ENCODE assay signal across 14 cellular contexts in the genomic region with DNA sequence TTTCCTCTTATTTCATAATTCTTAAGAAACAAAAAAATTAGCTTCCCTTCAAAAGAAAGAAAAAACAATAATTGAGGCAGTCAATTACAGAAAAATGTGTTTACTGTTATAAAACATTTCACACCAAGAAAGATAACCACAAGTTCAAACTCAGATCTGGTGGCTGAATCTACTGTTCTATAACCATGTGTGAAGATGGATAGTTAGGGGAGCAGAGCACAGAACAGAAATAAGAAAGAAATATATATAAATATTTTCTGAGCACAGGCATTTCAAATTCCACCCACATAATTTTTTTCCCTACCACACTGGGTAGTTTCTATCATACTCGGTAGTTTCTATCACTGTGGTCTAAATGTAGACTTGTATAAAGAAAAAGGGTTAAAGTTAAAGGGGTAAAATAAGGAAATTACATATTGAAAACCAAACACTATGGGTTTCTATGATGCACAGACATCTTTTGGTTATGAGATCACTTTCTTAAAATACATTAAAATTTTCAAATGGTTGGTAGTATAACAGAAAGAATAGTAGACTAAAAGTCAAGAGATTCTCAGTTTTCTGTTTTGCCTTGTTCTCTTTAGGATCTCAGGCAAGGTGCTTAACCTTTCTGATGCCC.
DNase-seq lines count a peak whose midpoint lies in the region; ATAC-seq and FAIRE-seq lines count a peak whose summit lies in the region.
"Had no signal": no experiment of that assay in that cellular context is flagged by ENCODE, and none has a peak within 500 bp of the region (broad histone marks: within the 10 kb centered on the region; RNA-seq: fewer than 3 reads in every experiment).

No MANE protein-coding gene starts in this region.

- peak overlapping the region; percentile 55 for H3K4me3 Mint-ChIP-seq in activated naive CD8-positive, alpha-beta T cell treated with anti-CD3 and anti-CD28 coated beads, Interleukin-2, amount 50 U/mL, for 24 hours
- H3K4me3 Mint-ChIP-seq: IgD-negative memory B cell, type B pancreatic cell had no signal

- H3K4me1 Mint-ChIP-seq in activated naive CD8-positive, alpha-beta T cell treated with anti-CD3 and anti-CD28 coated beads, Interleukin-2, amount 50 U/mL, for 24 hours: peaks cover 41% of the 10 kb centered on the region

- DNase-seq in activated naive CD8-positive, alpha-beta T cell treated with anti-CD3 and anti-CD28 coated beads, Interleukin-2, amount 50 U/mL, for 24 hours: no peak
- no peak for DNase-seq in activated gamma-delta T cell (lab: John Stamatoyannopoulos, UW)
- DNase-seq: AML-193, NCI-H2107, PC-3, right lobe of liver had no signal

- no peak overlapping the region for H3K27ac Mint-ChIP-seq in activated naive CD8-positive, alpha-beta T cell treated with anti-CD3 and anti-CD28 coated beads, Interleukin-2, amount 50 U/mL, for 24 hours
- H3K27ac Mint-ChIP-seq: IgD-negative memory B cell, type B pancreatic cell had no signal

- H3K9me3 Mint-ChIP-seq in activated naive CD8-positive, alpha-beta T cell treated with anti-CD3 and anti-CD28 coated beads, Interleukin-2, amount 50 U/mL, for 24 hours: no peaks in the 10 kb centered on the region
- H3K9me3 Mint-ChIP-seq: IgD-negative memory B cell had no signal

- no peaks in the 10 kb centered on the region for H3K27me3 Mint-ChIP-seq in activated naive CD8-positive, alpha-beta T cell treated with anti-CD3 and anti-CD28 coated beads, Interleukin-2, amount 50 U/mL, for 24 hours
- H3K27me3 Mint-ChIP-seq: IgD-negative memory B cell, type B pancreatic cell had no signal

- FAIRE-seq in G401.6 (lab: Jason Lieb, UNC): peak; percentile 3

- peaks cover 26% of the 10 kb centered on the region for H3K36me3 Mint-ChIP-seq in activated naive CD8-positive, alpha-beta T cell treated with anti-CD3 and anti-CD28 coated beads, Interleukin-2, amount 50 U/mL, for 24 hours (ENCODE audit: low read depth)
- H3K36me3 Mint-ChIP-seq: type B pancreatic cell had no signal

- ATAC-seq in GM18909 (IDR thresholded peaks at IDR 0.05; ENCODE audit: poor library complexity, unreplicated experiment) (peak; percentile 58), HG03060 (IDR thresholded peaks at IDR 0.05; ENCODE audit: low read depth, unreplicated experiment) (peak; percentile 74), GM21381 (IDR thresholded peaks at IDR 0.05; ENCODE audit: unreplicated experiment) (no peak), GM21367 (IDR thresholded peaks at IDR 0.05; ENCODE audit: unreplicated experiment) (no peak), GM19023 (IDR thresholded peaks at IDR 0.05; ENCODE audit: unreplicated experiment) (no peak)
- peak; percentile 76 for ATAC-seq in activated naive CD8-positive, alpha-beta T cell treated with anti-CD3 and anti-CD28 coated beads, Interleukin-2, amount 50 U/mL, for 24 hours
- ATAC-seq: PC-3, right lobe of liver had no signal

Comparison
In these comparisons a context has a peak if more than half of its experiments do, and no peak if none do; other contexts are left out.
1. ATAC-seq: peak in GM18909 (single experiment), HG03060 (single experiment) and activated naive CD8-positive, alpha-beta T cell treated with anti-CD3 and anti-CD28 coated beads, Interleukin-2, amount 50 U/mL, for 24 hours (single experiment); none in GM21381 (single experiment), GM21367 (single experiment) and GM19023 (single experiment).